8 cellular contexts compared by ENCODE assay signal in the genomic region with DNA sequence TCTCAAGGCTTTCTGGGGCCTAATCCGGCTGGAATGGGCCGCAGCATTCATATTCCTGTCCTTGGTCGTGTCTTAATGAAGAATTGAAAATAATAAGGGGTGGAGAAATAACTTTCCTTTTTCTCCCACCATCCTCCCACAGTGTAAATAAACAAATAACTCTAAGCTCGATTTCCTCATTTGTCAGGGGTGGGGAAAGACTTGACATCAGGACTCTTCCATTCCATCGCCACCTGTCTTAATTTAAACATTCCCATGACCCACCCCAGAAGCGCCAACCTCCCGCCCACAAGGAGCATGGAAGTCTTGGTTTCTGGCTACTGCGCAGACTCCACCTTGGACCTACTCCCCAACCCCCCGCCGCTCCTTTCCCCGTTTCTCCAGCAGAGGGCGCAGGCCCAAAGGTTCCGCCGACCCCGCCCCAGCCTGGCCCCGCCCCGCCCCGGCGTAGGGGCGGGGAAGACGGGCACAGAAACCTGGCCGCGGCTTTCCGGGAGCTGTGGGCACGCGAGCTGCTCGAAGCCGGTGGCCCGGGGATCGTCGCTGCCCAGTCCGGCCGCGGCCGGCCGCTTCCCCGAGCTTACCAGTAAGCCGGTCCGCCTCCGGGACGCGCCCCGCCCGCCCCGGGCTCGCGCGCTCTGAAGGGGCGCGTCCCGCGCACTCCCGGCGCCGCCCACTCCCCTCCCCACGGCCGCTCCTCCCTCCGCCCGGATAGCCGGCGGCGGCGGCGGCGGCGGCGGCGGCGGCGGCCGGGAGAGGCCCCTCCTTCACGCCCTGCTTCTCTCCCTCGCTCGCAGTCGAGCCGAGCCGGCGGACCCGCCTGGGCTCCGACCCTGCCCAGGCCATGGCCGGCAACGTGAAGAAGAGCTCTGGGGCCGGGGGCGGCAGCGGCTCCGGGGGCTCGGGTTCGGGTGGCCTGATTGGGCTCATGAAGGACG. TPM values are rescaled to one million over a fixed set of nuclear protein-coding genes. Genes with fewer than 3 reads are reported as not detected.
A peak's percentile ranks its signal among the peaks of the same experiment; 100 is the strongest.
DNase-seq lines count a peak whose midpoint lies in the region; ATAC-seq and TF ChIP-seq lines count a peak whose summit lies in the region.

A gene (plus strand): TSS at position 766 of the 938 bp plus-strand sequence. CDS start 79 bp downstream, at position 845.

- TF ChIP-seq CTCF in KMS-11 (conservative IDR thresholded peaks at IDR 0.05; ENCODE audit: low read depth, low read length) (peak; percentile 67), Peyer's patch (IDR thresholded peaks at IDR 0.05) (peak; percentile 79 to 97 (median 86))

- H3K27me3 Mint-ChIP-seq in naive B cell: no peaks in the 10 kb centered on the region

- no peaks in the 10 kb centered on the region for H4K20me1 ChIP-seq in KMS-11 (ENCODE audit: insufficient read depth)

- peaks cover 27% of the 10 kb centered on the region; the same call in 1 of the 2 replicates for H3K79me2 ChIP-seq in KMS-11 (ENCODE audit: insufficient read depth, low read depth)

- H3K27me3 ChIP-seq in KMS-11 (ENCODE audit: insufficient read depth, low read depth) (no peaks in the 10 kb centered on the region), Peyer's patch (no peaks in the 10 kb centered on the region)

- DNase-seq in DMS79 treated with DMSO at 0.1 percent for 48 hours (lab: John Stamatoyannopoulos, UW): peak; percentile 89
- DNase-seq in Peyer's patch: peak; percentile 96 to 98 (median 97)
- DNase-seq in activated T-helper 1 cell treated with Interleukin-2 at 50 U/mL for 16 hours (ENCODE audit: low read depth): peak; percentile 96
- peak; percentile 81 for DNase-seq in fibroblast of gingiva (ENCODE audit: low read depth)
- DNase-seq in naive B cell: peak; percentile 90
- peak; percentile 97 for DNase-seq in stimulated activated effector memory CD8-positive, alpha-beta T cell treated with anti-CD3 and anti-CD28 coated beads, Interleukin-12 subunit alpha, Interleukin-12 subunit beta, amount 100 ng/mL, for 72 hours (ENCODE audit: low spot score in 2 of 2)

- H3K4me1 Mint-ChIP-seq in naive B cell: peaks cover 28 to 46% (median 39%) of the 10 kb centered on the region in 3 donors
- peaks cover 23% of the 10 kb centered on the region for H3K4me1 Mint-ChIP-seq in stimulated activated effector memory CD8-positive, alpha-beta T cell treated with anti-CD3 and anti-CD28 coated beads, Interleukin-12 subunit alpha, Interleukin-12 subunit beta, amount 100 ng/mL, for 72 hours

- ATAC-seq in GM21723 (IDR thresholded peaks at IDR 0.05; ENCODE audit: unreplicated experiment) (peak; percentile 82), naive B cell (ENCODE audit: low read depth in 2 of 2) (peak; percentile 83 to 84)
- peak; percentile 93 for ATAC-seq in stimulated activated effector memory CD8-positive, alpha-beta T cell treated with anti-CD3 and anti-CD28 coated beads, Interleukin-12 subunit alpha, Interleukin-12 subunit beta, amount 100 ng/mL, for 72 hours

- peak within 1 kb of the TSS; percentile 94 for H2AFZ ChIP-seq in KMS-11 (ENCODE audit: low read depth)

- H3K36me3 ChIP-seq in KMS-11 (ENCODE audit: insufficient read depth) (no peaks in the 10 kb centered on the region), Peyer's patch (no peaks in the 10 kb centered on the region)

- peak within 1 kb of the TSS; percentile 88 to 98 (median 94) for H3K27ac Mint-ChIP-seq in naive B cell
- peak within 1 kb of the TSS; percentile 93 for H3K27ac Mint-ChIP-seq in stimulated activated effector memory CD8-positive, alpha-beta T cell treated with anti-CD3 and anti-CD28 coated beads, Interleukin-12 subunit alpha, Interleukin-12 subunit beta, amount 100 ng/mL, for 72 hours

- peak; percentile 49 to 61 for TF ChIP-seq POLR2A in Peyer's patch (IDR thresholded peaks at IDR 0.05)

- no peaks in the 10 kb centered on the region for H3K9me3 Mint-ChIP-seq in naive B cell
- no peaks in the 10 kb centered on the region for H3K9me3 Mint-ChIP-seq in stimulated activated effector memory CD8-positive, alpha-beta T cell treated with anti-CD3 and anti-CD28 coated beads, Interleukin-12 subunit alpha, Interleukin-12 subunit beta, amount 100 ng/mL, for 72 hours

- H3K4me2 ChIP-seq in KMS-11: peak within 1 kb of the TSS; percentile 60

- no peaks in the 10 kb centered on the region for H3K9me3 ChIP-seq in Peyer's patch

- no peaks in the 10 kb centered on the region for H3K36me3 Mint-ChIP-seq in naive B cell
- H3K36me3 Mint-ChIP-seq in stimulated activated effector memory CD8-positive, alpha-beta T cell treated with anti-CD3 and anti-CD28 coated beads, Interleukin-12 subunit alpha, Interleukin-12 subunit beta, amount 100 ng/mL, for 72 hours: peaks cover 8% of the 10 kb centered on the region

- H3K27ac ChIP-seq in KMS-11 (peak within 1 kb of the TSS; percentile 40; the same call in 1 of the 2 replicates), Peyer's patch (peak within 1 kb of the TSS; percentile 90 to 97 (median 94))

- H3K4me3 ChIP-seq in KMS-11 (IDR thresholded peaks at IDR 0.05; ENCODE audit: insufficient read depth, low read depth, low read length) (no peak within 1 kb of the TSS), Peyer's patch (peak within 1 kb of the TSS; percentile 78 to 100 (median 96))

- H3K9ac ChIP-seq in KMS-11: peak within 1 kb of the TSS; percentile 47; the same call in 1 of the 2 replicates

- H3K4me1 ChIP-seq in KMS-11 (ENCODE audit: low read depth, poor library complexity, severe bottlenecking) (peaks cover 13% of the 10 kb centered on the region), Peyer's patch (peaks cover 0 to 12% (median 10%) of the 10 kb centered on the region in 4 donors)

- peak within 1 kb of the TSS; percentile 90 to 100 (median 97) for H3K4me3 Mint-ChIP-seq in naive B cell
- H3K4me3 Mint-ChIP-seq in stimulated activated effector memory CD8-positive, alpha-beta T cell treated with anti-CD3 and anti-CD28 coated beads, Interleukin-12 subunit alpha, Interleukin-12 subunit beta, amount 100 ng/mL, for 72 hours: peak within 1 kb of the TSS; percentile 98

RNA-seq across cellular contexts. Expression of the gene that starts here (rescaled TPM):
- total RNA-seq in Peyer's patch: 10 to 100 TPM; 11.1 to 20.6 (median 15.9) TPM
- polyA plus RNA-seq in naive B cell (ENCODE audit: low read depth in 6 of 6): 10 to 100 TPM in 5 of 6 donors, 1 to 10 TPM in 1; 8.3 to 22.0 (median 14.4) TPM
